8 cellular contexts compared by ENCODE assay signal in genomic region chr3:139111392-139112229, GRCh38.
DNase-seq lines count a peak whose midpoint lies in the region; ATAC-seq and TF ChIP-seq lines count a peak whose summit lies in the region.

No MANE protein-coding gene starts in this region.

- H3K27ac Mint-ChIP-seq in activated CD4-positive, alpha-beta T cell treated with anti-CD3 and anti-CD28 coated beads, Interleukin-2, amount 10 ng/mL, durations not matched to agents 24 days and 14 days: no peak overlapping the region

- peak in 1 of 3 donors; percentile 40 for TF ChIP-seq CTCF in lower leg skin (IDR thresholded peaks at IDR 0.05)

- peak; percentile 72 for ATAC-seq in HG02610 (IDR thresholded peaks at IDR 0.05; ENCODE audit: unreplicated experiment)
- no peak for ATAC-seq in HG02588 (IDR thresholded peaks at IDR 0.05; ENCODE audit: unreplicated experiment)

- TF ChIP-seq POLR2A in lower leg skin (IDR thresholded peaks at IDR 0.05): no peak

- H3K4me3 Mint-ChIP-seq in activated CD4-positive, alpha-beta T cell treated with anti-CD3 and anti-CD28 coated beads, Interleukin-2, amount 10 ng/mL, durations not matched to agents 24 days and 14 days: no peak overlapping the region

- peaks cover 4% of the 10 kb centered on the region for H3K4me1 Mint-ChIP-seq in activated CD4-positive, alpha-beta T cell treated with anti-CD3 and anti-CD28 coated beads, Interleukin-2, amount 10 ng/mL, durations not matched to agents 24 days and 14 days

- H3K36me3 Mint-ChIP-seq in activated CD4-positive, alpha-beta T cell treated with anti-CD3 and anti-CD28 coated beads, Interleukin-2, amount 10 ng/mL, durations not matched to agents 24 days and 14 days (ENCODE audit: low read depth): no peaks in the 10 kb centered on the region

- no peaks in the 10 kb centered on the region for H3K9me3 Mint-ChIP-seq in activated CD4-positive, alpha-beta T cell treated with anti-CD3 and anti-CD28 coated beads, Interleukin-2, amount 10 ng/mL, durations not matched to agents 24 days and 14 days

- H3K27me3 Mint-ChIP-seq in activated CD4-positive, alpha-beta T cell treated with anti-CD3 and anti-CD28 coated beads, Interleukin-2, amount 10 ng/mL, durations not matched to agents 24 days and 14 days: peaks cover 2% of the 10 kb centered on the region

- 7 to 8% methylated on average over 13 of the region's 13 CpGs for WGBS in lower leg skin, 2 donors

- intact Hi-C loops in activated CD4-positive, alpha-beta T cell treated with anti-CD3 and anti-CD28 coated beads, Interleukin-2, amount 10 ng/mL, durations not matched to agents 24 days and 14 days (cut with micrococcal nuclease): loop anchor here (2.0 kb wide), 1 partner anchor 217 kb away; no protein-coding TSS in a partner anchor
- intact Hi-C loops in lower leg skin (cut with DNase I; ENCODE audit: low total_unique reads): loop anchor here (5.0 kb wide), 1 partner anchor 216 kb away; no protein-coding TSS in a partner anchor

- DNase-seq in Daoy (ENCODE audit: low read depth) (peak; percentile 63), NCI-H2227 treated with DMSO at 0.1 percent for 48 hours (lab: John Stamatoyannopoulos, UW) (peak; percentile 53), dermis microvascular lymphatic vessel endothelial cell (ENCODE audit: low read depth in 2 of 2) (peak; percentile 27 to 54), lower leg skin (ENCODE audit: low spot score in 2 of 2) (peak; percentile 38 to 91)
- DNase-seq in activated CD4-positive, alpha-beta T cell treated with anti-CD3 and anti-CD28 coated beads, Interleukin-2, amount 10 ng/mL, durations not matched to agents 24 days and 14 days: peak; percentile 87
- peak; percentile 9 for DNase-seq in stimulated activated CD8-positive, alpha-beta memory T cell treated with anti-CD3 and anti-CD28 coated beads, Interleukin-12 subunit alpha, Interleukin-12 subunit beta, amount 100 ng/mL, for 24 hours (ENCODE audit: extremely low read depth)

- H3K4me3 ChIP-seq in lower leg skin (ENCODE audit: low read depth, poor library complexity, severe bottlenecking): no peak overlapping the region

Comparison
In these comparisons a context has a peak if more than half of its experiments do, and no peak if none do; other contexts are left out.
1. DNase-seq: peak in every context shown above with its lines; median percentile 87 in activated CD4-positive, alpha-beta T cell treated with anti-CD3 and anti-CD28 coated beads, Interleukin-2, amount 10 ng/mL, durations not matched to agents 24 days and 14 days; 64 in lower leg skin; 63 in Daoy; 53 in NCI-H2227 treated with DMSO at 0.1 percent for 48 hours; 40 in dermis microvascular lymphatic vessel endothelial cell; 9 in stimulated activated CD8-positive, alpha-beta memory T cell treated with anti-CD3 and anti-CD28 coated beads, Interleukin-12 subunit alpha, Interleukin-12 subunit beta, amount 100 ng/mL, for 24 hours.